ENCODE assay signal across 9 cellular contexts in genomic region chr12:6375269-6376078, GRCh38.
A peak's percentile ranks its signal among the peaks of the same experiment; 100 is the strongest.
DNase-seq lines count a peak whose midpoint lies in the region; ATAC-seq lines count a peak whose summit lies in the region.
"Had no signal": no experiment of that assay in that cellular context is flagged by ENCODE, and none has a peak within 500 bp of the region (broad histone marks: within the 10 kb centered on the region; RNA-seq: fewer than 3 reads in every experiment).

TSS of gene SCNN1A (minus strand) at chr12:6375563. CDS start at chr12:6374783, 780 bp downstream.

- peaks cover 43% of the 10 kb centered on the region for H3K4me1 ChIP-seq in neuron (ENCODE audit: insufficient read depth, low read length)

- no peaks in the 10 kb centered on the region for H3K27me3 ChIP-seq in neuron (ENCODE audit: insufficient read depth, low read length)

- no peaks in the 10 kb centered on the region for H3K9me3 ChIP-seq in neuron (ENCODE audit: low read length)

- ATAC-seq in GM19324 (IDR thresholded peaks at IDR 0.05; ENCODE audit: low FRiP score, unreplicated experiment) = no peak

- DNase-seq in COR-L47 (lab: John Stamatoyannopoulos, UW) (peak; percentile 55), NCI-H2107 treated with DMSO at 0.1 percent for 48 hours (lab: John Stamatoyannopoulos, UW; ENCODE audit: unreplicated experiment) (peak; percentile 88), ecto neural progenitor cell (ENCODE audit: low spot score) (peak; percentile 74), AG08396 (ENCODE audit: low spot score) (no peak), NCI-H1048 (lab: John Stamatoyannopoulos, UW) (no peak)
- no peak for DNase-seq in stimulated activated CD4-positive, alpha-beta T cell treated with anti-CD3 and anti-CD28 coated beads, Interleukin-1b, Interleukin-23, amount 100 ng/mL, for 48 hours
- DNase-seq: activated B cell treated with CpG ODN at 0.5 μM for 24 hours had no signal

- no peaks in the 10 kb centered on the region for H3K36me3 ChIP-seq in neuron (ENCODE audit: insufficient read depth, low read length)

- H2AFZ ChIP-seq in neuron (ENCODE audit: low read depth, low read length) = peak within 1 kb of the TSS; percentile 56

- no peak within 1 kb of the TSS for H3K4me3 ChIP-seq in neuron (ENCODE audit: low read length)

Comparison
In these comparisons a context has a peak if more than half of its experiments do, and no peak if none do; other contexts are left out.
1. DNase-seq: peak in COR-L47 (single experiment), NCI-H2107 treated with DMSO at 0.1 percent for 48 hours (single experiment) and ecto neural progenitor cell (single experiment); none in stimulated activated CD4-positive, alpha-beta T cell treated with anti-CD3 and anti-CD28 coated beads, Interleukin-1b, Interleukin-23, amount 100 ng/mL, for 48 hours (single experiment), AG08396 (single experiment) and NCI-H1048 (single experiment).